Comparison of ENCODE assay signal across 9 cellular contexts in genomic region chr17:73291260-73291801, GRCh38. TPM values are rescaled to one million over a fixed set of nuclear protein-coding genes. Genes with fewer than 3 reads are reported as not detected.
DNase-seq lines count a peak whose midpoint lies in the region; ATAC-seq and TF ChIP-seq lines count a peak whose summit lies in the region.
"Had no signal": no experiment of that assay in that cellular context is flagged by ENCODE, and none has a peak within 500 bp of the region (broad histone marks: within the 10 kb centered on the region; RNA-seq: fewer than 3 reads in every experiment).

No MANE protein-coding gene starts in this region.

- peaks cover 24% of the 10 kb centered on the region for H3K36me3 Mint-ChIP-seq in Caco-2 (ENCODE audit: insufficient read depth, unreplicated experiment)
- no peaks in the 10 kb centered on the region for H3K36me3 Mint-ChIP-seq in activated CD4-positive, alpha-beta memory T cell treated with anti-CD3 and anti-CD28 coated beads for 36 hours
- no peaks in the 10 kb centered on the region for H3K36me3 Mint-ChIP-seq in stimulated activated memory B cell treated with anti-CD40 and anti-IgM and Interleukin-4, amounts not matched to agents 10 μg/mL and 1 μg/mL and 100 μg/mL, for 72 hours

- H3K4me1 Mint-ChIP-seq in Caco-2 (ENCODE audit: low read depth, unreplicated experiment): peaks cover 55% of the 10 kb centered on the region
- peaks cover 12% of the 10 kb centered on the region for H3K4me1 Mint-ChIP-seq in activated CD4-positive, alpha-beta memory T cell treated with anti-CD3 and anti-CD28 coated beads for 36 hours (ENCODE audit: low read depth)
- peaks cover 18% of the 10 kb centered on the region for H3K4me1 Mint-ChIP-seq in stimulated activated memory B cell treated with anti-CD40 and anti-IgM and Interleukin-4, amounts not matched to agents 10 μg/mL and 1 μg/mL and 100 μg/mL, for 72 hours

- peaks cover 41% of the 10 kb centered on the region for H3K4me1 ChIP-seq in Caco-2

- no peaks in the 10 kb centered on the region for H3K9me3 Mint-ChIP-seq in Caco-2 (ENCODE audit: unreplicated experiment)
- no peaks in the 10 kb centered on the region for H3K9me3 Mint-ChIP-seq in activated CD4-positive, alpha-beta memory T cell treated with anti-CD3 and anti-CD28 coated beads for 36 hours
- no peaks in the 10 kb centered on the region for H3K9me3 Mint-ChIP-seq in stimulated activated memory B cell treated with anti-CD40 and anti-IgM and Interleukin-4, amounts not matched to agents 10 μg/mL and 1 μg/mL and 100 μg/mL, for 72 hours
- H3K9me3 Mint-ChIP-seq: IgD-negative memory B cell had no signal

- DNase-seq in Caco-2 (no peak), GM20000 (ENCODE audit: low spot score) (peak; percentile 61), left cardiac atrium (peak; percentile 82), Ammon's horn (ENCODE audit: low spot score) (no peak), DMS 273 (lab: John Stamatoyannopoulos, UW; ENCODE audit: unreplicated experiment) (no peak)
- DNase-seq in activated CD4-positive, alpha-beta memory T cell treated with anti-CD3 and anti-CD28 coated beads for 36 hours: peak; percentile 31

- H3K27me3 ChIP-seq in Caco-2 (replicated peaks; ENCODE audit: control insufficient read depth, insufficient read depth, low read length): no peaks in the 10 kb centered on the region

- ATAC-seq in HG03469 (IDR thresholded peaks at IDR 0.05; ENCODE audit: unreplicated experiment): peak; percentile 80
- peak; percentile 21 to 77 for ATAC-seq in left cardiac atrium
- ATAC-seq in stimulated activated memory B cell treated with anti-CD40 and anti-IgM and Interleukin-4, amounts not matched to agents 10 μg/mL and 1 μg/mL and 100 μg/mL, for 72 hours: peak; percentile 64

- no peaks in the 10 kb centered on the region; the same call in 1 of the 2 replicates for H3K36me3 ChIP-seq in Caco-2 (ENCODE audit: control insufficient read depth, insufficient read depth, low read length)

- no peak for TF ChIP-seq CTCF in Caco-2 (IDR thresholded peaks at IDR 0.05; ENCODE audit: insufficient read depth in 1 of 2, low read depth in 1 of 2, low read length in 1 of 2, severe bottlenecking in 1 of 2, unreplicated experiment in 1 of 2)
- TF ChIP-seq CTCF in GM20000 (IDR thresholded peaks at IDR 0.05; ENCODE audit: extremely low read depth, missing control alignments): no peak

- H3K4me3 Mint-ChIP-seq in Caco-2 (ENCODE audit: unreplicated experiment): no peak overlapping the region
- no peak overlapping the region for H3K4me3 Mint-ChIP-seq in activated CD4-positive, alpha-beta memory T cell treated with anti-CD3 and anti-CD28 coated beads for 36 hours
- H3K4me3 Mint-ChIP-seq in stimulated activated memory B cell treated with anti-CD40 and anti-IgM and Interleukin-4, amounts not matched to agents 10 μg/mL and 1 μg/mL and 100 μg/mL, for 72 hours: no peak overlapping the region

- BruUV-seq in Caco-2 (replicated peaks; lab: Mats Ljungman, UMichigan): no TSS peak

- POLR2A ChIA-PET in Caco-2 (lab: Charles Lee): no interaction called here
- POLR2A ChIA-PET in activated CD4-positive, alpha-beta memory T cell treated with anti-CD3 and anti-CD28 coated beads for 36 hours (lab: Charles Lee): no interaction called here

- CTCF ChIA-PET in Caco-2 (lab: Charles Lee): interaction anchor here (0.8 kb wide), 2 partner anchors 20 to 79 kb away, joined by 3 to 6 read pairs; no protein-coding TSS in a partner anchor
- CTCF ChIA-PET in activated CD4-positive, alpha-beta memory T cell treated with anti-CD3 and anti-CD28 coated beads for 36 hours (lab: Charles Lee): interaction anchor here (0.6 kb wide), 1 partner anchor 116 kb away, joined by 3 read pairs; no protein-coding TSS in a partner anchor

- no peak overlapping the region for H3K4me3 ChIP-seq in Caco-2 (ENCODE audit: low read depth, low read length)

- H3K27ac Mint-ChIP-seq in Caco-2 (ENCODE audit: unreplicated experiment): peak overlapping the region; percentile 79
- no peak overlapping the region for H3K27ac Mint-ChIP-seq in activated CD4-positive, alpha-beta memory T cell treated with anti-CD3 and anti-CD28 coated beads for 36 hours
- H3K27ac Mint-ChIP-seq in stimulated activated memory B cell treated with anti-CD40 and anti-IgM and Interleukin-4, amounts not matched to agents 10 μg/mL and 1 μg/mL and 100 μg/mL, for 72 hours: peak overlapping the region; percentile 16

- H3K9me3 ChIP-seq in Caco-2: no peaks in the 10 kb centered on the region

- intact Hi-C loops in Caco-2 (cut with micrococcal nuclease; ENCODE audit: unreplicated experiment) (no loop called here), left cardiac atrium (cut with DNase I) (no loop called here)
- intact Hi-C loops in activated CD4-positive, alpha-beta memory T cell treated with anti-CD3 and anti-CD28 coated beads for 36 hours (cut with micrococcal nuclease): no loop called here

- no peaks in the 10 kb centered on the region for H3K27me3 Mint-ChIP-seq in Caco-2 (ENCODE audit: insufficient read depth, unreplicated experiment)
- H3K27me3 Mint-ChIP-seq in activated CD4-positive, alpha-beta memory T cell treated with anti-CD3 and anti-CD28 coated beads for 36 hours: no peaks in the 10 kb centered on the region
- H3K27me3 Mint-ChIP-seq in stimulated activated memory B cell treated with anti-CD40 and anti-IgM and Interleukin-4, amounts not matched to agents 10 μg/mL and 1 μg/mL and 100 μg/mL, for 72 hours: peaks cover 56% of the 10 kb centered on the region

RNA-seq across cellular contexts. Expression of gene CDC42EP4, which starts 20.5 kb away (rescaled TPM):
- 25.8 and 27.9 TPM in 2 replicates for total RNA-seq in Caco-2 (2022)
- total RNA-seq in activated CD4-positive, alpha-beta memory T cell treated with anti-CD3 and anti-CD28 coated beads for 36 hours: 1 to 10 TPM; 1.6 to 1.7 TPM
- 10 to 100 TPM; 44.9 to 80.5 TPM for total RNA-seq in left cardiac atrium

RNA-seq across cellular contexts. Expression of gene CPSF4L, which starts 29.7 kb away (rescaled TPM):
- not detected in 2 replicates for total RNA-seq in Caco-2 (2022)
- not detected for total RNA-seq in activated CD4-positive, alpha-beta memory T cell treated with anti-CD3 and anti-CD28 coated beads for 36 hours
- not detected for total RNA-seq in left cardiac atrium

Comparison
In these comparisons a context has a peak if more than half of its experiments do, and no peak if none do; other contexts are left out.
1. DNase-seq: peak in GM20000 (single experiment), activated CD4-positive, alpha-beta memory T cell treated with anti-CD3 and anti-CD28 coated beads for 36 hours (single experiment) and left cardiac atrium (single experiment); none in Caco-2 (0 of 2), Ammon's horn (single experiment) and DMS 273 (single experiment).
2. Peak in every context shown above with its lines, with median percentiles within 50 percentile points of each other: ATAC-seq.